In genomic region chr1:59871746-59872145, GRCh38 we compare ENCODE assay signal across 26 cellular contexts. TPM values are rescaled to one million over a fixed set of nuclear protein-coding genes. Genes with fewer than 3 reads are reported as not detected.
DNase-seq lines count a peak whose midpoint lies in the region; TF ChIP-seq lines count a peak whose summit lies in the region.
"Had no signal": no experiment of that assay in that cellular context is flagged by ENCODE, and none has a peak within 500 bp of the region (broad histone marks: within the 10 kb centered on the region; RNA-seq: fewer than 3 reads in every experiment).

No MANE protein-coding gene starts in this region.

- CTCF ChIA-PET in mammary epithelial cell (lab: Charles Lee; ENCODE audit: low non-redundant PET) (no interaction called here), MCF 10A (lab: Yijun Ruan, JAX) (no interaction called here)

- H3K4me1 ChIP-seq in mammary epithelial cell (ENCODE audit: insufficient read depth, low read length) (no peaks in the 10 kb centered on the region), colonic mucosa (no peaks in the 10 kb centered on the region)
- H3K4me1 ChIP-seq: A549, BE2C, BLaER1 had no signal

- H3K27me3 ChIP-seq in mammary epithelial cell (ENCODE audit: insufficient read depth, low read length) (no peaks in the 10 kb centered on the region), colonic mucosa (no peaks in the 10 kb centered on the region)
- H3K27me3 ChIP-seq: BE2C, BLaER1 had no signal

- intact Hi-C loops in mammary epithelial cell (cut with micrococcal nuclease) = no loop called here
- intact Hi-C loops in MCF 10A (cut with micrococcal nuclease) = no loop called here
- intact Hi-C loops in colonic mucosa (cut with DNase I) = no loop called here

- H3K27ac ChIP-seq in mammary epithelial cell (ENCODE audit: insufficient read depth, low read depth, low read length) (no peak overlapping the region), colonic mucosa (no peak overlapping the region)
- H3K27ac ChIP-seq: 22Rv1, A549, BLaER1 had no signal

- H3K4me2 ChIP-seq in mammary epithelial cell (ENCODE audit: insufficient read depth, low read depth, low read length) = no peak overlapping the region
- H3K4me2 ChIP-seq: A549, BLaER1 had no signal

- TF ChIP-seq CTCF in mammary epithelial cell (conservative IDR thresholded peaks at IDR 0.05 in 1 of 2, IDR thresholded peaks at IDR 0.05 in 1 of 2; ENCODE audit: extremely low read depth in 1 of 2, insufficient read depth in 1 of 2, low read depth in 1 of 2, low read length in 2 of 2) = no peak
- no peak for TF ChIP-seq CTCF in MCF 10A (IDR thresholded peaks at IDR 0.05; ENCODE audit: unreplicated experiment)
- TF ChIP-seq CTCF in epithelial cell of esophagus (IDR thresholded peaks at IDR 0.05; ENCODE audit: insufficient read depth, low read depth, low read length, missing control alignments) = no peak
- no peak for TF ChIP-seq CTCF in colonic mucosa (IDR thresholded peaks at IDR 0.05)

- H3K27ac Mint-ChIP-seq in MCF 10A (ENCODE audit: low read depth, unreplicated experiment) = no peak overlapping the region
- H3K27ac Mint-ChIP-seq: CD14-positive monocyte; CD4-positive, alpha-beta memory T cell; CD4-positive, CD25-positive, alpha-beta regulatory T cell; CD8-positive, alpha-beta memory T cell had no signal

- H3K36me3 ChIP-seq in mammary epithelial cell (ENCODE audit: insufficient read depth, low read length) = peaks cover 13% of the 10 kb centered on the region
- no peaks in the 10 kb centered on the region for H3K36me3 ChIP-seq in colonic mucosa
- H3K36me3 ChIP-seq: BE2C, BLaER1 had no signal

- dilution Hi-C loops in mammary epithelial cell (cut with HindIII; ENCODE audit: low sequenced_read_pairs) = no loop called here

- H3K4me3 ChIP-seq in mammary epithelial cell (replicated peaks in 1 of 3; ENCODE audit: insufficient read depth in 1 of 3, low read depth in 2 of 3, low read length in 3 of 3) (no peak overlapping the region), epithelial cell of esophagus (ENCODE audit: low read length) (no peak overlapping the region), colonic mucosa (no peak overlapping the region)
- H3K4me3 ChIP-seq: A549, BLaER1 had no signal

- no peak overlapping the region for H2AFZ ChIP-seq in mammary epithelial cell (ENCODE audit: low read depth, low read length)

- POLR2A ChIA-PET in MCF 10A (lab: Yijun Ruan, JAX) = no interaction called here

- no peaks in the 10 kb centered on the region for H3K27me3 Mint-ChIP-seq in MCF 10A (ENCODE audit: insufficient read depth, unreplicated experiment)
- H3K27me3 Mint-ChIP-seq: CD4-positive, alpha-beta memory T cell; CD4-positive, CD25-positive, alpha-beta regulatory T cell; CD8-positive, alpha-beta memory T cell had no signal

- no peaks in the 10 kb centered on the region for H3K79me2 ChIP-seq in mammary epithelial cell (ENCODE audit: insufficient read depth, low read length)

- H3K9ac ChIP-seq in mammary epithelial cell (ENCODE audit: insufficient read depth, low read length) = no peak overlapping the region
- H3K9ac ChIP-seq in colonic mucosa (ENCODE audit: low read depth in 2 of 2, low read length in 2 of 2) = no peak overlapping the region
- H3K9ac ChIP-seq: BLaER1 had no signal

- BruUV-seq in mammary epithelial cell (replicated peaks; lab: Mats Ljungman, UMichigan) = no TSS peak
- BruUV-seq in MCF 10A (replicated peaks; lab: Mats Ljungman, UMichigan) = no TSS peak

- H3K9me3 ChIP-seq in mammary epithelial cell (replicated peaks; ENCODE audit: insufficient read depth, low read length) (no peaks in the 10 kb centered on the region), colonic mucosa (no peaks in the 10 kb centered on the region)
- H3K9me3 ChIP-seq: A549, BE2C had no signal

- no peaks in the 10 kb centered on the region for H3K9me3 Mint-ChIP-seq in MCF 10A (ENCODE audit: unreplicated experiment)

- H4K20me1 ChIP-seq in mammary epithelial cell (ENCODE audit: insufficient read depth, low read length) = no peaks in the 10 kb centered on the region
- H4K20me1 ChIP-seq: BLaER1 had no signal

- in situ Hi-C loops in mammary epithelial cell (cut with MboI; ENCODE audit: low sequenced_read_pairs in 2 of 2) = no loop called here
- in situ Hi-C loops in KBM-7 (cut with MboI; ENCODE audit: low pct_unique_long_range_greater_than_20kb, low sequenced_read_pairs) = no loop called here

- DNase-seq in mammary epithelial cell (peak; percentile 16), MCF 10A (ENCODE audit: unreplicated experiment) (no peak), epithelial cell of esophagus (ENCODE audit: low read depth) (peak; percentile 53), colonic mucosa (no peak), KBM-7 (no peak)
- DNase-seq: ACHN; BE2C; C1 segment of cervical spinal cord; CD4-positive, alpha-beta memory T cell; CD4-positive, CD25-positive, alpha-beta regulatory T cell; CD8-positive, alpha-beta memory T cell; COR-L47; DMS 273 treated with DMSO at 0.1 percent for 48 hours; DMS153; DMS53; DMS79; DND-41; EL; GF-D8 had no signal

- H3K36me3 Mint-ChIP-seq in MCF 10A (ENCODE audit: insufficient read depth, unreplicated experiment) = peaks cover 7% of the 10 kb centered on the region
- H3K36me3 Mint-ChIP-seq: CD14-positive monocyte had no signal

- no peaks in the 10 kb centered on the region for H3K4me1 Mint-ChIP-seq in MCF 10A (ENCODE audit: insufficient read depth, unreplicated experiment)
- H3K4me1 Mint-ChIP-seq: CD14-positive monocyte; CD4-positive, alpha-beta memory T cell; CD4-positive, CD25-positive, alpha-beta regulatory T cell; CD8-positive, alpha-beta memory T cell had no signal

- no peak overlapping the region for H3K4me3 Mint-ChIP-seq in MCF 10A (ENCODE audit: unreplicated experiment)
- H3K4me3 Mint-ChIP-seq: CD14-positive monocyte; CD4-positive, alpha-beta memory T cell; CD4-positive, CD25-positive, alpha-beta regulatory T cell; CD8-positive, alpha-beta memory T cell had no signal

RNA-seq across cellular contexts. Expression of gene CYP2J2, which starts 54.8 kb away (rescaled TPM):
- total RNA-seq in mammary epithelial cell (1 to 10 TPM; 1.1 to 3.2 TPM), MCF 10A (2022) (0.25 and 0.42 TPM in 2 replicates), colonic mucosa (10 to 100 TPM; 39.2 to 56.8 TPM)
- 0.92 TPM for polyA plus RNA-seq in mammary epithelial cell
- not detected for polyA minus RNA-seq in mammary epithelial cell
- total RNA-seq: A172; CD4-positive, CD25-positive, alpha-beta regulatory T cell; G401 had no signal
- polyA plus RNA-seq: CD14-positive monocyte had no signal

RNA-seq across cellular contexts. Expression of gene HOOK1, which starts 57.0 kb away (rescaled TPM):
- total RNA-seq in mammary epithelial cell (1 to 10 TPM; 3.8 to 9.6 TPM), MCF 10A (2022) (23.3 and 25.0 TPM in 2 replicates), colonic mucosa (10 to 100 TPM; 42.4 to 47.8 TPM)
- 1.9 TPM for polyA plus RNA-seq in mammary epithelial cell
- polyA minus RNA-seq in mammary epithelial cell = 0.52 TPM
- total RNA-seq: A172, G401 had no signal
- polyA plus RNA-seq: AG04450, CD14-positive monocyte had no signal

Comparison
In these comparisons a context has a peak if more than half of its experiments do, and no peak if none do; other contexts are left out.
1. DNase-seq: peak in mammary epithelial cell (single experiment) and epithelial cell of esophagus (single experiment); none in MCF 10A (single experiment), colonic mucosa (single experiment) and KBM-7 (single experiment).
2. RNA of gene CYP2J2, which starts 54.8 kb away (total RNA-seq): 39.2 to 56.8 TPM in colonic mucosa; 1.1 to 3.2 TPM in mammary epithelial cell and 0.25 to 0.42 TPM in MCF 10A; every median in the first group is over 4 times any median in the second.